13 cellular contexts compared by ENCODE assay signal in the genomic region with DNA sequence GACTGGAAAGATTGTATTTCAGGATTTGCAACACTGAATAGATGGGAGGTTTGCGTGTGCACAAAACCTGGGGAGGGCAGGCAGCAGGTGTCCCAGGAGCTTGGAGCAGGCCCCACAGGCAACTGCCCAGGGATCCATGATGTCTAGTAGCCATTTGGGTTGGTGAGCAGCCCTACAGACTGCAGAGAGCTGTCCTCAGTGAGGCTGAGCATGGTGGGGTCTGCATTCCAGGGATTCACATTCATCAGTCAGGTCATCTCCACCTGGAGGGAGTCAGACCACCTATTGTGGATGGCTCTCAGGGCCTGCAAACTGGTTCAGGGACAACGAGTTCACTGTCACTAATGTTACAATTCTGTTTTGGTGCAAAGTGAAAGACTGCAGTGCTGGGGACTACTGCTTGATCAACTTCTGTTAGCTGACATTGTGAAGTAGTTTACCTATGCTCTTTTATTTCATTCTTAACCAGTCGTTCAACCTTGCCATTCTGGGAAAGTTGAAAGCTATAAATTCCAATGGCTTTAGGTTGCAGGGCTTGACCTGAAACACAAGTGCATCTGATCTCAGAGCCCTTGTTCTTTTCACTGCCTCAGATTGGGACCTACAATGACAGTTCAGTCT.
DNase-seq lines count a peak whose midpoint lies in the region; ATAC-seq, FAIRE-seq and TF ChIP-seq lines count a peak whose summit lies in the region.
"Had no signal": no experiment of that assay in that cellular context is flagged by ENCODE, and none has a peak within 500 bp of the region (broad histone marks: within the 10 kb centered on the region; RNA-seq: fewer than 3 reads in every experiment).

No MANE protein-coding gene starts in this region.

- in situ Hi-C loops in Panc1 (cut with HindIII; ENCODE audit: low pct_unique_long_range_greater_than_20kb, low sequenced_read_pairs) = no loop called here

- intact Hi-C loops in Panc1 (cut with micrococcal nuclease; ENCODE audit: unreplicated experiment) = no loop called here

- peak overlapping the region; percentile 81 for H2AFZ ChIP-seq in neural progenitor cell (replicated peaks)

- FAIRE-seq in small intestine (lab: Jason Lieb, UNC) = no peak
- FAIRE-seq: GM12892 had no signal

- no peaks in the 10 kb centered on the region for H3K9me3 ChIP-seq in Panc1 (ENCODE audit: control insufficient read depth, insufficient read depth, low read depth, low read length)
- H3K9me3 ChIP-seq in endodermal cell (ENCODE audit: control insufficient read depth, low read length) = no peaks in the 10 kb centered on the region
- H3K9me3 ChIP-seq in neural progenitor cell (ENCODE audit: low read depth) = no peaks in the 10 kb centered on the region
- no peaks in the 10 kb centered on the region for H3K9me3 ChIP-seq in small intestine (ENCODE audit: control insufficient read depth, low read depth)

- peaks cover 1% of the 10 kb centered on the region for H3K9me3 Mint-ChIP-seq in endodermal cell
- H3K9me3 Mint-ChIP-seq in neural progenitor cell = peaks cover 5% of the 10 kb centered on the region

- H3K4me1 ChIP-seq in Panc1 (ENCODE audit: control insufficient read depth, insufficient read depth, low read length) (no peaks in the 10 kb centered on the region), endodermal cell (ENCODE audit: control insufficient read depth, insufficient read depth, low read length) (peaks cover 5% of the 10 kb centered on the region), neural progenitor cell (peaks cover 24% of the 10 kb centered on the region), small intestine (ENCODE audit: control insufficient read depth in 2 of 2, insufficient read depth in 1 of 2, low read depth in 1 of 2, low read length in 1 of 2) (no peaks in the 10 kb centered on the region)
- H3K4me1 ChIP-seq: BLaER1 treated with 17β-estradiol and CSF1 and Interleukin-3, amounts not matched to agents 10 nM and 100 nM had no signal

- H3K27me3 ChIP-seq in Panc1 (ENCODE audit: control insufficient read depth, insufficient read depth, low read length) (no peaks in the 10 kb centered on the region), endodermal cell (ENCODE audit: control insufficient read depth, insufficient read depth, low read length, poor library complexity, severe bottlenecking) (no peaks in the 10 kb centered on the region), neural progenitor cell (no peaks in the 10 kb centered on the region), small intestine (ENCODE audit: control insufficient read depth in 2 of 2, insufficient read depth in 2 of 2, low read length in 2 of 2) (no peaks in the 10 kb centered on the region)
- H3K27me3 ChIP-seq: BLaER1 treated with 17β-estradiol and CSF1 and Interleukin-3, amounts not matched to agents 10 nM and 100 nM had no signal

- H3K27me3 Mint-ChIP-seq in endodermal cell (ENCODE audit: insufficient read depth) = no peaks in the 10 kb centered on the region
- peaks cover 2% of the 10 kb centered on the region for H3K27me3 Mint-ChIP-seq in neural progenitor cell (ENCODE audit: insufficient read depth, low read depth)
- H3K27me3 Mint-ChIP-seq: CD4-positive, alpha-beta T cell had no signal

- H3K4me3 Mint-ChIP-seq in endodermal cell (no peak overlapping the region), neural progenitor cell (no peak overlapping the region)
- H3K4me3 Mint-ChIP-seq: CD4-positive, alpha-beta T cell; H9 had no signal

- POLR2A ChIA-PET in Panc1 (lab: Charles Lee) = no interaction called here

- H3K4me1 Mint-ChIP-seq in endodermal cell = no peaks in the 10 kb centered on the region
- peaks cover 3% of the 10 kb centered on the region for H3K4me1 Mint-ChIP-seq in neural progenitor cell

- TF ChIP-seq CTCF in C4-2B (conservative IDR thresholded peaks at IDR 0.05) (0 out of 2 replicates have a peak, but pooled peaks have one; percentile 33), Panc1 (IDR thresholded peaks at IDR 0.05) (no peak), endodermal cell (conservative IDR thresholded peaks at IDR 0.05) (no peak), neural progenitor cell (IDR thresholded peaks at IDR 0.05) (no peak)

- H3K27ac Mint-ChIP-seq in endodermal cell = no peak overlapping the region
- no peak overlapping the region for H3K27ac Mint-ChIP-seq in neural progenitor cell
- H3K27ac Mint-ChIP-seq: CD4-positive, alpha-beta T cell had no signal

- peaks cover 34% of the 10 kb centered on the region for H3F3A ChIP-seq in neural progenitor cell (ENCODE audit: low read depth)

- no peak overlapping the region for H3K9ac ChIP-seq in endodermal cell (ENCODE audit: extremely low read depth, low read length, poor library complexity, severe bottlenecking)
- H3K9ac ChIP-seq in neural progenitor cell = no peak overlapping the region
- H3K9ac ChIP-seq: BLaER1 treated with 17β-estradiol and CSF1 and Interleukin-3, amounts not matched to agents 10 nM and 100 nM had no signal

- no TSS peak for BruUV-seq in Panc1 (replicated peaks; lab: Mats Ljungman, UMichigan)

- no peak for DNase-seq in Panc1 (ENCODE audit: low read depth, low spot score)
- DNase-seq in endodermal cell = peak; percentile 64
- DNase-seq in neural progenitor cell (ENCODE audit: low spot score) = no peak
- DNase-seq in small intestine = no peak
- no peak for DNase-seq in H4 (ENCODE audit: low spot score)
- DNase-seq: CD4-positive, alpha-beta T cell; DMS 273 treated with DMSO at 0.1 percent for 48 hours; GDM1 had no signal

- H3K36me3 Mint-ChIP-seq in endodermal cell (ENCODE audit: low read depth) (no peaks in the 10 kb centered on the region), neural progenitor cell (no peaks in the 10 kb centered on the region)

- H3K4me2 ChIP-seq in neural progenitor cell = peak overlapping the region; percentile 59
- H3K4me2 ChIP-seq: BLaER1 treated with 17β-estradiol and CSF1 and Interleukin-3, amounts not matched to agents 10 nM and 100 nM had no signal

- WGBS in endodermal cell (ENCODE audit: insufficient coverage in 1 of 2, insufficient read length in 1 of 2), 2 experiments = 82 to 90% methylated on average over 3 of the region's 3 CpGs
- WGBS in small intestine, 3 donors = 89 to 92% (median 91%) methylated on average over 3 of the region's 3 CpGs

- ATAC-seq in Panc1 (0 out of 2 replicates have a peak, but pooled peaks have one; percentile 26), GM21515 (IDR thresholded peaks at IDR 0.05; ENCODE audit: unreplicated experiment) (no peak)

- CTCF ChIA-PET in Panc1 (lab: Charles Lee) = interaction anchor here (1.1 kb wide), 1 partner anchor 48 kb away, joined by 3 read pairs; no protein-coding TSS in a partner anchor

- H3K4me3 ChIP-seq in Panc1 (ENCODE audit: low read depth in 2 of 2, low read length in 2 of 2) (no peak overlapping the region), endodermal cell (ENCODE audit: low read length) (no peak overlapping the region), neural progenitor cell (peak overlapping the region; percentile 16), small intestine (ENCODE audit: low read depth in 1 of 2, low read length in 2 of 2) (no peak overlapping the region)
- H3K4me3 ChIP-seq: BLaER1 treated with 17β-estradiol and CSF1 and Interleukin-3, amounts not matched to agents 10 nM and 100 nM had no signal

- H3K36me3 ChIP-seq in Panc1 (ENCODE audit: control insufficient read depth, insufficient read depth, low read length) (no peaks in the 10 kb centered on the region), endodermal cell (ENCODE audit: control insufficient read depth, insufficient read depth, low read length) (no peaks in the 10 kb centered on the region), neural progenitor cell (no peaks in the 10 kb centered on the region), small intestine (ENCODE audit: control insufficient read depth in 2 of 2, insufficient read depth in 2 of 2, low read length in 2 of 2) (no peaks in the 10 kb centered on the region)

- no peaks in the 10 kb centered on the region for H3K79me2 ChIP-seq in neural progenitor cell (ENCODE audit: low read depth)

- H3K27ac ChIP-seq in C4-2B = no peak overlapping the region
- H3K27ac ChIP-seq in Panc1 (ENCODE audit: low read length) = no peak overlapping the region
- H3K27ac ChIP-seq in endodermal cell (ENCODE audit: low read depth, low read length) = no peak overlapping the region
- peak overlapping the region; percentile 74 for H3K27ac ChIP-seq in neural progenitor cell
- no peak overlapping the region for H3K27ac ChIP-seq in small intestine (ENCODE audit: low read depth in 1 of 2, low read length in 1 of 2)
- H3K27ac ChIP-seq: BLaER1 treated with 17β-estradiol and CSF1 and Interleukin-3, amounts not matched to agents 10 nM and 100 nM had no signal

- H4K20me1 ChIP-seq in neural progenitor cell (ENCODE audit: low read depth) = no peaks in the 10 kb centered on the region
